33 cellular contexts compared by ENCODE assay signal in genomic region chr1:7519861-7520408, GRCh38.
"Had no signal": no experiment of that assay in that cellular context is flagged by ENCODE, and none has a peak within 500 bp of the region (broad histone marks: within the 10 kb centered on the region; RNA-seq: fewer than 3 reads in every experiment).

No MANE protein-coding gene starts in this region.

- H3K4me3 ChIP-seq: ascending aorta, cardiac muscle cell, colonic mucosa, gastroesophageal sphincter, ovary, prostate gland, sigmoid colon, uterus had no signal

- H3K36me3 Mint-ChIP-seq: activated naive CD8-positive, alpha-beta T cell; brain; type B pancreatic cell had no signal

- H3K27ac ChIP-seq: ascending aorta, cardiac muscle cell, colonic mucosa, gastroesophageal sphincter, neutrophil, ovary, prostate gland, sigmoid colon, uterus had no signal

- FAIRE-seq: endometrium, keratinocyte, small intestine had no signal

- H3K27ac Mint-ChIP-seq: activated naive CD8-positive, alpha-beta T cell; activated T-helper 2 cell treated with anti-CD3 and anti-CD28 coated beads, Interferon-gamma antibody, Interleukin-2, Interleukin-4, amounts not matched to agents 10 μg/mL and 5 μg/mL and 100 μg/mL, durations not matched to agents 14 hours and 24 hours and 36 hours; stimulated activated naive CD8-positive, alpha-beta T cell treated with anti-CD3 and anti-CD28 coated beads, Interleukin-15, Interleukin-2, amounts not matched to agents 100 ng/mL and 50 ng/mL, for 24 hours; T-helper 2 cell treated with Interferon-gamma antibody and Interleukin-4, amounts not matched to agents 5 μg/mL and 100 μg/mL, for 36 hours; type B pancreatic cell had no signal

- H3K36me3 ChIP-seq: ascending aorta, cardiac muscle cell, colonic mucosa, gastroesophageal sphincter, neutrophil, ovary, prostate gland, sigmoid colon, uterus had no signal

- DNase-seq: activated CD4-positive, alpha-beta T cell treated with anti-CD3 and anti-CD28 coated beads for 48 hours; activated CD4-positive, alpha-beta T cell treated with anti-CD3 and anti-CD28 coated beads, Interleukin-2, amount 50 U/mL, for 48 hours; activated CD4-positive, CD25-positive, alpha-beta regulatory T cell; activated T-cell treated with anti-CD3 and anti-CD28 coated beads, Interleukin-2, amount 50 U/mL, for 48 hours; cerebellar nuclear complex; colonic mucosa; effector CD8-positive, alpha-beta T cell; head of caudate nucleus; hippocampal formation; left cardiac atrium; left ventricle myocardium superior; retina; sigmoid colon; small intestine; stimulated activated CD4-positive, alpha-beta T cell treated with anti-CD3 and anti-CD28 coated beads, Interleukin-15, amount 100 ng/mL, for 24 hours; stimulated activated CD4-positive, alpha-beta T cell treated with anti-CD3 and anti-CD28 coated beads, Interleukin-2, amount 100 ng/mL, for 24 hours; T-helper 1 cell; uterus had no signal

- ATAC-seq: gastroesophageal sphincter, left cardiac atrium, left ventricle myocardium superior had no signal

- H3K27me3 ChIP-seq: ascending aorta, cardiac muscle cell, colonic mucosa, neutrophil, ovary, uterus had no signal

- H3K4me1 ChIP-seq: ascending aorta, colonic mucosa, prostate gland, sigmoid colon, uterus had no signal

- H3K9me3 ChIP-seq: ascending aorta, colonic mucosa, gastroesophageal sphincter, neutrophil, ovary, prostate gland, sigmoid colon, uterus had no signal

- H3K9me3 Mint-ChIP-seq: brain; nephron; stimulated activated naive CD8-positive, alpha-beta T cell treated with anti-CD3 and anti-CD28 coated beads, Interleukin-15, Interleukin-2, amounts not matched to agents 100 ng/mL and 50 ng/mL, for 24 hours; type B pancreatic cell had no signal

- H3K4me3 Mint-ChIP-seq: activated naive CD8-positive, alpha-beta T cell; brain; nephron; stimulated activated naive CD8-positive, alpha-beta T cell treated with anti-CD3 and anti-CD28 coated beads, Interleukin-15, Interleukin-2, amounts not matched to agents 100 ng/mL and 50 ng/mL, for 24 hours; T-helper 2 cell treated with Interferon-gamma antibody and Interleukin-4, amounts not matched to agents 5 μg/mL and 100 μg/mL, for 36 hours; type B pancreatic cell had no signal
